16 cellular contexts compared by ENCODE assay signal in the genomic region with DNA sequence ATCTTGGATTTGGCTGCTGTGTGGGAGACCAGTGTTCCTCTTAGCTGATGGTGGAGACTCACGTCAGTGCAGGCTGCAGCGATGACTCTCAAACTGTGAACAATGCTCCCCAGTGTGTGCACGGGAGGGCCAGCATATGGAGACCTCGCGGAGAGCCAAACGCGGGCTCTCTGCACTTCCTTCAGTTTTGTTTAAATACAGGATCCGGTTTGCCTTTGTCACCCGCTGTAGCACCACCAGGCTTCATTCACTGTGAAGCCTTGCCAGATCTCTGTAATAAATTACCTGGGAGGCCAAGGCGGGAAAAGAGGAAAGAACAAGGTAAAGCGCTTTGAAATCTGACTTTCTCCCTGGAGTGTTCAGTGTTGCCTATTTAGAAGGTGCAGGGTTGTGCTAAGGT. TPM values are rescaled to one million over a fixed set of nuclear protein-coding genes. Genes with fewer than 3 reads are reported as not detected.
DNase-seq lines count a peak whose midpoint lies in the region; ATAC-seq, FAIRE-seq and TF ChIP-seq lines count a peak whose summit lies in the region.
"Had no signal": no experiment of that assay in that cellular context is flagged by ENCODE, and none has a peak within 500 bp of the region (broad histone marks: within the 10 kb centered on the region; RNA-seq: fewer than 3 reads in every experiment).

No MANE protein-coding gene starts in this region.

- H3K27me3 ChIP-seq in fibroblast of lung (ENCODE audit: control insufficient read depth, insufficient read depth, low read length) (no peaks in the 10 kb centered on the region), small intestine (ENCODE audit: control insufficient read depth in 2 of 2, insufficient read depth in 2 of 2, low read length in 2 of 2) (peaks cover 0 to 2% of the 10 kb centered on the region in 2 donors)

- H3K4me2 ChIP-seq in fibroblast of lung (ENCODE audit: extremely low read depth, insufficient read depth, low read length): no peak overlapping the region

- WGBS in small intestine, 3 donors: 33 to 37% (median 34%) methylated on average over 11 of the region's 11 CpGs

- H3K27ac ChIP-seq in fibroblast of lung (ENCODE audit: insufficient read depth, low read length): no peak overlapping the region
- H3K27ac ChIP-seq in small intestine (ENCODE audit: low read depth in 1 of 2, low read length in 1 of 2): no peak overlapping the region

- no peak overlapping the region for H3K9ac ChIP-seq in fibroblast of lung (ENCODE audit: insufficient read depth, low read length)

- H3K4me3 ChIP-seq in fibroblast of lung (replicated peaks in 1 of 4; ENCODE audit: control extremely low read depth in 1 of 4, insufficient read depth in 1 of 4, low read depth in 3 of 4, low read length in 4 of 4) (no peak overlapping the region), small intestine (ENCODE audit: low read depth in 1 of 2, low read length in 2 of 2) (no peak overlapping the region)
- H3K4me3 ChIP-seq: GM12878 had no signal

- no peak for FAIRE-seq in small intestine (lab: Jason Lieb, UNC)
- FAIRE-seq: GM12878, urothelium cell line had no signal

- H2AFZ ChIP-seq in fibroblast of lung (ENCODE audit: low read length): peak overlapping the region; percentile 3

- H4K20me1 ChIP-seq in fibroblast of lung (ENCODE audit: control insufficient read depth, extremely low read depth, insufficient read depth, low read length): no peaks in the 10 kb centered on the region

- no peaks in the 10 kb centered on the region for H3K4me1 ChIP-seq in fibroblast of lung (ENCODE audit: control insufficient read depth, extremely low read depth, insufficient read depth, low read length)
- H3K4me1 ChIP-seq in small intestine (ENCODE audit: control insufficient read depth in 2 of 2, insufficient read depth in 1 of 2, low read depth in 1 of 2, low read length in 1 of 2): peaks cover 0 to 2% of the 10 kb centered on the region in 2 donors

- ATAC-seq in HG03135 (IDR thresholded peaks at IDR 0.05; ENCODE audit: unreplicated experiment) (no peak), HG03025 (IDR thresholded peaks at IDR 0.05; ENCODE audit: low FRiP score, unreplicated experiment) (no peak)
- ATAC-seq: GM12878; left ventricle myocardium superior; stimulated activated effector memory CD8-positive, alpha-beta T cell treated with anti-CD3 and anti-CD28 coated beads, Interleukin-12 subunit alpha, Interleukin-12 subunit beta, amount 100 ng/mL, for 72 hours had no signal

- peak; percentile 6 for DNase-seq in NCI-H2227 (lab: John Stamatoyannopoulos, UW; ENCODE audit: unreplicated experiment)
- no peak for DNase-seq in NCI-H2227 treated with DMSO at 0.1 percent for 48 hours (lab: John Stamatoyannopoulos, UW)
- DNase-seq in SHP77 treated with DMSO at 0.1 percent for 48 hours (lab: John Stamatoyannopoulos, UW): peak; percentile 36
- DNase-seq in fibroblast of lung (ENCODE audit: low read depth in 2 of 2): peak; percentile 64 to 70
- peak; percentile 6 for DNase-seq in small intestine
- DNase-seq in hippocampal formation (lab: John Stamatoyannopoulos, UW): no peak
- DNase-seq: activated CD8-positive, alpha-beta memory T cell treated with anti-CD3 and anti-CD28 coated beads for 24 hours; DMS53; H9; left ventricle myocardium superior; occipital lobe had no signal

- no peak for TF ChIP-seq CTCF in fibroblast of lung (conservative IDR thresholded peaks at IDR 0.05 in 1 of 2, IDR thresholded peaks at IDR 0.05 in 1 of 2; ENCODE audit: low read depth in 1 of 2, low read length in 2 of 2)

- no peaks in the 10 kb centered on the region for H3K9me3 ChIP-seq in fibroblast of lung (ENCODE audit: control insufficient read depth, insufficient read depth, low read depth, low read length)
- no peaks in the 10 kb centered on the region for H3K9me3 ChIP-seq in small intestine (ENCODE audit: control insufficient read depth, low read depth)

- H3K36me3 ChIP-seq in fibroblast of lung (ENCODE audit: control insufficient read depth, insufficient read depth, low read length) (no peaks in the 10 kb centered on the region), small intestine (ENCODE audit: control insufficient read depth in 2 of 2, insufficient read depth in 2 of 2, low read length in 2 of 2) (no peaks in the 10 kb centered on the region)

- H3K79me2 ChIP-seq in fibroblast of lung (ENCODE audit: control insufficient read depth, insufficient read depth, low read length): no peaks in the 10 kb centered on the region

RNA-seq across cellular contexts. Expression of a gene that starts 30.7 kb away (rescaled TPM):
- 27.5 and 38.3 TPM in 2 replicates for total RNA-seq in fibroblast of lung
- polyA plus RNA-seq in fibroblast of lung (41.6 and 49.0 TPM in 2 replicates), small intestine (10 to 100 TPM; 26.7 to 39.2 (median 34.2) TPM)
- polyA plus RNA-seq in fibroblast of lung (2012): 39.0 and 42.5 TPM in 2 replicates
- polyA minus RNA-seq in fibroblast of lung (ENCODE audit: low replicate concordance): 0.86 and 3.5 TPM in 2 replicates

Comparison
In these comparisons a context has a peak if more than half of its experiments do, and no peak if none do; other contexts are left out.
1. DNase-seq: peak in NCI-H2227 (single experiment), SHP77 treated with DMSO at 0.1 percent for 48 hours (single experiment), fibroblast of lung (2 of 2) and small intestine (single experiment); none in NCI-H2227 treated with DMSO at 0.1 percent for 48 hours (single experiment) and hippocampal formation (0 of 2).